10 cellular contexts compared by ENCODE assay signal in the genomic region with DNA sequence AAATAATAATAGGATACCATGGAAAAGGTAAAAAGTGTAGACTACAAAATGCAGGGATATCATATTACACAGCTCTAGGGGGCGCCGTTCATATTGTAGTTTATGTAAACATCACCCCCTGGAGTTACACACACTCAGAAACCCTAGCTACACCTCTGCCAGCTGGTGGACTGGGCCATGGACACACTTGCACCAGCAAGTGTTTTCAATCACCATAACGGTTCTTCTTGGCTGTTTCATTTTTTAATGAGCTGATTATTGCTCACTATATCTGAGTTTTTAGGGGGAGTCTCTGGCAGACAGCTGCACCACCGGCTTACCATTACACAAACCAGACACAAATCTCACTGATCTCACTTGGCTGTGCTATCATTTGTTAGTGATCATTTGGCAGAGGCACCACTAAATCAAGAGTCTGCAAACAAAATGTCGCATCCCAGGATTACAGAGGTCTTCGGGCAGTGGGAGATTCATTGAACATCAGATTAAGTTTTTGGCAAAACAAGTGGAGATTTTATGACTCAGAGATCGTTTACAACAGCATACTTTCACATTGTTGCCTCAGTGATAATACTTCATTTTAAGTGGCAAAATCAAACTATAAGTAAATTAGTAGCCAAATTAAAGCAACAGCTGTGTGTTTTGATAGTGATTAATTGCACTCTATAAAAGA.
DNase-seq lines count a peak whose midpoint lies in the region; ATAC-seq and TF ChIP-seq lines count a peak whose summit lies in the region.
"Had no signal": no experiment of that assay in that cellular context is flagged by ENCODE, and none has a peak within 500 bp of the region (broad histone marks: within the 10 kb centered on the region; RNA-seq: fewer than 3 reads in every experiment).

No MANE protein-coding gene starts in this region.

- 0 out of 2 replicates have a peak, but pooled peaks have one; percentile 9 for TF ChIP-seq CTCF in HEK293 (tag by site-specific recombination; IDR thresholded peaks at IDR 0.05)
- TF ChIP-seq CTCF in WERI-Rb-1 (IDR thresholded peaks at IDR 0.05; ENCODE audit: low read depth, low read length): peak; percentile 38

- POLR2A ChIA-PET in HEK293 (lab: Yijun Ruan, JAX): no interaction called here

- ATAC-seq in HG03469 (IDR thresholded peaks at IDR 0.05; ENCODE audit: unreplicated experiment): no peak
- no peak for ATAC-seq in GM21723 (IDR thresholded peaks at IDR 0.05; ENCODE audit: unreplicated experiment)
- ATAC-seq: naive thymus-derived CD8-positive, alpha-beta T cell; stimulated activated effector memory CD8-positive, alpha-beta T cell treated with anti-CD3 and anti-CD28 coated beads, Interleukin-12 subunit alpha, Interleukin-12 subunit beta, amount 100 ng/mL, for 72 hours had no signal

- H3K4me3 ChIP-seq in HEK293 (ENCODE audit: low read depth, low read length): no peak overlapping the region
- H3K4me3 ChIP-seq in WERI-Rb-1 (ENCODE audit: low read depth, low read length): no peak overlapping the region

- H3K36me3 ChIP-seq in HEK293 (ENCODE audit: control insufficient read depth in 2 of 2, insufficient read depth in 1 of 2, low read length in 2 of 2) (no peaks in the 10 kb centered on the region), WERI-Rb-1 (no peaks in the 10 kb centered on the region)

- no peaks in the 10 kb centered on the region for H3K27me3 ChIP-seq in WERI-Rb-1 (ENCODE audit: insufficient read depth, low read depth, severe bottlenecking)

- H3K4me1 ChIP-seq in HEK293 (ENCODE audit: control insufficient read depth, insufficient read depth, low read length): peaks cover 12% of the 10 kb centered on the region; the same call in 1 of the 2 replicates

- H3K27ac ChIP-seq in HEK293 (ENCODE audit: extremely low read depth, low read depth, low read length): no peak overlapping the region
- H3K27ac ChIP-seq in WERI-Rb-1: no peak overlapping the region

- DNase-seq in Ammon's horn (ENCODE audit: low spot score) (peak; percentile 58), WERI-Rb-1 (peak; percentile 65), iris pigment epithelial cell (ENCODE audit: low read depth) (peak; percentile 4), GM19240 (ENCODE audit: insufficient read length, low spot score) (no peak), ureter (ENCODE audit: low spot score) (no peak)
- DNase-seq: naive thymus-derived CD8-positive, alpha-beta T cell had no signal

- H3K9me3 ChIP-seq in HEK293 (ENCODE audit: control insufficient read depth, insufficient read depth, low read depth, low read length) (no peaks in the 10 kb centered on the region), WERI-Rb-1 (ENCODE audit: severe bottlenecking) (no peaks in the 10 kb centered on the region)

- CTCF ChIA-PET in HEK293 (lab: Yijun Ruan, JAX): interaction anchor here (0.5 to 1.2 kb wide), 6 partner anchors 10 to 1567 kb away, joined by 3 to 6 read pairs (median 4); no protein-coding TSS in a partner anchor

TF ChIP-seq in HEK293, 187 proteins besides CTCF, POLR2A, EP300 and RAD21 (continues in another document):
- TF ChIP-seq ZIC2 (tag by site-specific recombination; IDR thresholded peaks at IDR 0.05): peak; percentile 56
- TF ChIP-seq ZNF10 (tag by site-specific recombination; IDR thresholded peaks at IDR 0.05): no peak
- TF ChIP-seq, protein P1, sequence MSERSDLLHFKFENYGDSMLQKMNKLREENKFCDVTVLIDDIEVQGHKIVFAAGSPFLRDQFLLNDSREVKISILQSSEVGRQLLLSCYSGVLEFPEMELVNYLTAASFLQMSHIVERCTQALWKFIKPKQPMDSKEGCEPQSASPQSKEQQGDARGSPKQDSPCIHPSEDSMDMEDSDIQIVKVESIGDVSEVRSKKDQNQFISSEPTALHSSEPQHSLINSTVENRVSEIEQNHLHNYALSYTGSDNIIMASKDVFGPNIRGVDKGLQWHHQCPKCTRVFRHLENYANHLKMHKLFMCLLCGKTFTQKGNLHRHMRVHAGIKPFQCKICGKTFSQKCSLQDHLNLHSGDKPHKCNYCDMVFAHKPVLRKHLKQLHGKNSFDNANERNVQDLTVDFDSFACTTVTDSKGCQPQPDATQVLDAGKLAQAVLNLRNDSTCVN (tag by site-specific recombination; optimal IDR thresholded peaks at IDR 0.05): no peak
- TF ChIP-seq SP7 (tag by site-specific recombination; IDR thresholded peaks at IDR 0.05): peak; percentile 42; the same call in 1 of the 2 replicates
- TF ChIP-seq, protein P2, sequence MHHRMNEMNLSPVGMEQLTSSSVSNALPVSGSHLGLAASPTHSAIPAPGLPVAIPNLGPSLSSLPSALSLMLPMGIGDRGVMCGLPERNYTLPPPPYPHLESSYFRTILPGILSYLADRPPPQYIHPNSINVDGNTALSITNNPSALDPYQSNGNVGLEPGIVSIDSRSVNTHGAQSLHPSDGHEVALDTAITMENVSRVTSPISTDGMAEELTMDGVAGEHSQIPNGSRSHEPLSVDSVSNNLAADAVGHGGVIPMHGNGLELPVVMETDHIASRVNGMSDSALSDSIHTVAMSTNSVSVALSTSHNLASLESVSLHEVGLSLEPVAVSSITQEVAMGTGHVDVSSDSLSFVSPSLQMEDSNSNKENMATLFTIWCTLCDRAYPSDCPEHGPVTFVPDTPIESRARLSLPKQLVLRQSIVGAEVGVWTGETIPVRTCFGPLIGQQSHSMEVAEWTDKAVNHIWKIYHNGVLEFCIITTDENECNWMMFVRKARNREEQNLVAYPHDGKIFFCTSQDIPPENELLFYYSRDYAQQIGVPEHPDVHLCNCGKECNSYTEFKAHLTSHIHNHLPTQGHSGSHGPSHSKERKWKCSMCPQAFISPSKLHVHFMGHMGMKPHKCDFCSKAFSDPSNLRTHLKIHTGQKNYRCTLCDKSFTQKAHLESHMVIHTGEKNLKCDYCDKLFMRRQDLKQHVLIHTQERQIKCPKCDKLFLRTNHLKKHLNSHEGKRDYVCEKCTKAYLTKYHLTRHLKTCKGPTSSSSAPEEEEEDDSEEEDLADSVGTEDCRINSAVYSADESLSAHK (tag by site-specific recombination; IDR thresholded peaks at IDR 0.05): peak; percentile 61; the same call in 1 of the 2 replicates
- no peak for TF ChIP-seq HOXC10 (CRISPR knock-in tag; IDR thresholded peaks at IDR 0.05)
- TF ChIP-seq GLIS1 (tag by site-specific recombination; IDR thresholded peaks at IDR 0.05): peak; percentile 89
- TF ChIP-seq, protein P3, sequence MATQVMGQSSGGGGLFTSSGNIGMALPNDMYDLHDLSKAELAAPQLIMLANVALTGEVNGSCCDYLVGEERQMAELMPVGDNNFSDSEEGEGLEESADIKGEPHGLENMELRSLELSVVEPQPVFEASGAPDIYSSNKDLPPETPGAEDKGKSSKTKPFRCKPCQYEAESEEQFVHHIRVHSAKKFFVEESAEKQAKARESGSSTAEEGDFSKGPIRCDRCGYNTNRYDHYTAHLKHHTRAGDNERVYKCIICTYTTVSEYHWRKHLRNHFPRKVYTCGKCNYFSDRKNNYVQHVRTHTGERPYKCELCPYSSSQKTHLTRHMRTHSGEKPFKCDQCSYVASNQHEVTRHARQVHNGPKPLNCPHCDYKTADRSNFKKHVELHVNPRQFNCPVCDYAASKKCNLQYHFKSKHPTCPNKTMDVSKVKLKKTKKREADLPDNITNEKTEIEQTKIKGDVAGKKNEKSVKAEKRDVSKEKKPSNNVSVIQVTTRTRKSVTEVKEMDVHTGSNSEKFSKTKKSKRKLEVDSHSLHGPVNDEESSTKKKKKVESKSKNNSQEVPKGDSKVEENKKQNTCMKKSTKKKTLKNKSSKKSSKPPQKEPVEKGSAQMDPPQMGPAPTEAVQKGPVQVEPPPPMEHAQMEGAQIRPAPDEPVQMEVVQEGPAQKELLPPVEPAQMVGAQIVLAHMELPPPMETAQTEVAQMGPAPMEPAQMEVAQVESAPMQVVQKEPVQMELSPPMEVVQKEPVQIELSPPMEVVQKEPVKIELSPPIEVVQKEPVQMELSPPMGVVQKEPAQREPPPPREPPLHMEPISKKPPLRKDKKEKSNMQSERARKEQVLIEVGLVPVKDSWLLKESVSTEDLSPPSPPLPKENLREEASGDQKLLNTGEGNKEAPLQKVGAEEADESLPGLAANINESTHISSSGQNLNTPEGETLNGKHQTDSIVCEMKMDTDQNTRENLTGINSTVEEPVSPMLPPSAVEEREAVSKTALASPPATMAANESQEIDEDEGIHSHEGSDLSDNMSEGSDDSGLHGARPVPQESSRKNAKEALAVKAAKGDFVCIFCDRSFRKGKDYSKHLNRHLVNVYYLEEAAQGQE (tag by site-specific recombination; IDR thresholded peaks at IDR 0.05): no peak
- TF ChIP-seq ZNF768 (tag by site-specific recombination; IDR thresholded peaks at IDR 0.05): no peak
- TF ChIP-seq, protein P4, sequence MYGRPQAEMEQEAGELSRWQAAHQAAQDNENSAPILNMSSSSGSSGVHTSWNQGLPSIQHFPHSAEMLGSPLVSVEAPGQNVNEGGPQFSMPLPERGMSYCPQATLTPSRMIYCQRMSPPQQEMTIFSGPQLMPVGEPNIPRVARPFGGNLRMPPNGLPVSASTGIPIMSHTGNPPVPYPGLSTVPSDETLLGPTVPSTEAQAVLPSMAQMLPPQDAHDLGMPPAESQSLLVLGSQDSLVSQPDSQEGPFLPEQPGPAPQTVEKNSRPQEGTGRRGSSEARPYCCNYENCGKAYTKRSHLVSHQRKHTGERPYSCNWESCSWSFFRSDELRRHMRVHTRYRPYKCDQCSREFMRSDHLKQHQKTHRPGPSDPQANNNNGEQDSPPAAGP (tag by site-specific recombination; IDR thresholded peaks at IDR 0.05): no peak
- TF ChIP-seq ATF2 (tag by site-specific recombination; IDR thresholded peaks at IDR 0.05; ENCODE audit: low read depth): no peak
- TF ChIP-seq ZNF114 (tag by site-specific recombination; IDR thresholded peaks at IDR 0.05): no peak
- no peak for TF ChIP-seq EGR2 (tag by site-specific recombination; IDR thresholded peaks at IDR 0.05; ENCODE audit: low read depth)

Comparison
In these comparisons a context has a peak if more than half of its experiments do, and no peak if none do; other contexts are left out.
1. DNase-seq: peak in Ammon's horn (single experiment), WERI-Rb-1 (single experiment) and iris pigment epithelial cell (single experiment); none in GM19240 (single experiment) and ureter (single experiment).